8 cellular contexts compared by ENCODE assay signal in the genomic region with DNA sequence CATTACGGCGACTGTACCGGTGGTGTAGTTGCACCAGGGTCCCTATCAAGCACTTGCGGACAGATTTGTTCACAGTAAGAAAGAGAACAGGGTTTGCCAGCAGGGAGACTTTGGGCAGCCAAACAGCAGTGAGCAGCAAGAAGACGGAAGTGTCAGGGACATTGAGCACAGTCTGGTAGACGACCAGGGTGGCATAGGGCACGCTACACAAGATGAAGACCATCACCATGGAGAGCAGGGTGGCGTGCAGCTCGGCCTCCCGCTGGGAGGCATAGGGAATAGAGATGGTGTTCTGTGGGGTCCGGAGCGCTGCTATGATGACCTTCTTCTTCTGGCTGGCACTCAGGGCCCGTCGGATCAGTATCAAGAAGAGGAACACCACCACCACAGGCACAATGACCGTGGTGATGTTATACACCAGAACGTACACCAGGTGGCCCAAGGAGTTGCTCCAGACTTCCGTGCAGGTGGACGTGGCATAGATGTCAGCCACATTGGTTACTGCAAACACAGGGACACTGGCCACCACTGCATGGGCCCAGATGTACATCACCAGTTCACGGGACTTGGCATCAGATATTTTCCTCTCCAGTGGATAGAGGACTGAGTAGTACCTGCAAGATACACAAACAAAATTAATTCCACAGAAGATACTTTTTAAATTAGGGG. TPM values are rescaled to one million over a fixed set of nuclear protein-coding genes. Genes with fewer than 3 reads are reported as not detected.
DNase-seq lines count a peak whose midpoint lies in the region; ATAC-seq and TF ChIP-seq lines count a peak whose summit lies in the region.

No MANE protein-coding gene starts in this region.

- H4K20me1 ChIP-seq in KMS-11 (ENCODE audit: insufficient read depth), result no peaks in the 10 kb centered on the region

- no peak overlapping the region for H3K4me3 Mint-ChIP-seq in brain
- no peak overlapping the region for H3K4me3 Mint-ChIP-seq in osteocyte (ENCODE audit: unreplicated experiment)

- H3K9ac ChIP-seq in KMS-11, result no peak overlapping the region

- H3K27ac Mint-ChIP-seq in brain (no peak overlapping the region), osteocyte (ENCODE audit: unreplicated experiment) (no peak overlapping the region)

- H3K36me3 Mint-ChIP-seq in brain, result no peaks in the 10 kb centered on the region
- peaks cover 12% of the 10 kb centered on the region for H3K36me3 Mint-ChIP-seq in osteocyte (ENCODE audit: unreplicated experiment)

- H3K27me3 Mint-ChIP-seq in brain (peaks cover 5% of the 10 kb centered on the region), osteocyte (ENCODE audit: unreplicated experiment) (no peaks in the 10 kb centered on the region)

- H3K4me3 ChIP-seq in KMS-11 (IDR thresholded peaks at IDR 0.05; ENCODE audit: insufficient read depth, low read depth, low read length), result no peak overlapping the region

- H3K27ac ChIP-seq in KMS-11, result no peak overlapping the region

- H3K4me2 ChIP-seq in KMS-11, result no peak overlapping the region

- peak; percentile 30 for DNase-seq in COR-L47 (lab: John Stamatoyannopoulos, UW)
- no peak for DNase-seq in osteocyte (ENCODE audit: extremely low spot score, unreplicated experiment)
- no peak for DNase-seq in middle frontal gyrus (ENCODE audit: extremely low spot score, low spot score)
- DNase-seq in cerebellar nuclear complex (lab: John Stamatoyannopoulos, UW), result no peak

- H3K79me2 ChIP-seq in KMS-11 (ENCODE audit: insufficient read depth, low read depth), result no peaks in the 10 kb centered on the region

- no peaks in the 10 kb centered on the region for H3K9me3 Mint-ChIP-seq in brain
- no peaks in the 10 kb centered on the region for H3K9me3 Mint-ChIP-seq in osteocyte (ENCODE audit: unreplicated experiment)

- H3K4me1 ChIP-seq in KMS-11 (ENCODE audit: low read depth, poor library complexity, severe bottlenecking), result peaks cover 5% of the 10 kb centered on the region

- no peak overlapping the region for H2AFZ ChIP-seq in KMS-11 (ENCODE audit: low read depth)

- H3K36me3 ChIP-seq in KMS-11 (ENCODE audit: insufficient read depth), result no peaks in the 10 kb centered on the region

- ATAC-seq in GM18868 (IDR thresholded peaks at IDR 0.05; ENCODE audit: unreplicated experiment) (peak; percentile 85), HG02938 (IDR thresholded peaks at IDR 0.05; ENCODE audit: unreplicated experiment) (no peak)

- no peaks in the 10 kb centered on the region for H3K4me1 Mint-ChIP-seq in brain
- no peaks in the 10 kb centered on the region for H3K4me1 Mint-ChIP-seq in osteocyte (ENCODE audit: unreplicated experiment)

- TF ChIP-seq CTCF in KMS-11 (conservative IDR thresholded peaks at IDR 0.05; ENCODE audit: low read depth, low read length) (peak; percentile 51), brain (conservative IDR thresholded peaks at IDR 0.05) (peak; percentile 26 to 37), osteocyte (IDR thresholded peaks at IDR 0.05) (peak; percentile 47)

- no peaks in the 10 kb centered on the region for H3K27me3 ChIP-seq in KMS-11 (ENCODE audit: insufficient read depth, low read depth)

RNA-seq across cellular contexts. Expression of a gene that starts 19.1 kb away (rescaled TPM):
- polyA plus RNA-seq in brain (ENCODE audit: insufficient read depth, low read depth, low replicate concordance), result 0.29 TPM
- 0.31 and 0.54 TPM in 2 replicates for total RNA-seq in osteocyte
